Comparison of ENCODE assay signal across 12 cellular contexts in the genomic region with DNA sequence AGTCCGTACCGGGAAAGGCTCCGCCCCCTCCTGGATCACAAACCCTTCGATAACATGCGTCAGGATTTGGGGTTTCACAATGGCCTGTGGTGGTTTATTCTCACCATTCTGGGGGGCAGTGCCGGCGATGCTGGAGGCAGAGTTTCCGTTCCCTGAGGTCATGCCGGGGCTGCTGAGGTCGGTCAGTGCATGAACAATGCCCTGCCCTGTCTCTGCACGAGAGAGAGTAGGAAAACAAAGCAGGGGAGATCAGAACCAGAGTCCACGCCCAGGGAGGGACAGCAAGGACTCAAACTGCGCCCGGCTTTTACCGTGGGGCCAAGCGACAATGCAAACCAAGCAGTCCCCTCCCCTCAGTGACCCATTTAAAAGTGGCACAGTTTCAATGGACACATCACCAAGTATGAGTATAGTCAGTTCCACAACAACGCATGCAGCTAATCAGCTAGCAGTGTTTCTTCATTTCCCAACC. TPM values are rescaled to one million over a fixed set of nuclear protein-coding genes. Genes with fewer than 3 reads are reported as not detected.
DNase-seq lines count a peak whose midpoint lies in the region; ATAC-seq lines count a peak whose summit lies in the region.
"Had no signal": no experiment of that assay in that cellular context is flagged by ENCODE, and none has a peak within 500 bp of the region (broad histone marks: within the 10 kb centered on the region; RNA-seq: fewer than 3 reads in every experiment).

No MANE protein-coding gene starts in this region.

- DNase-seq in LHCN-M2 (ENCODE audit: low read depth) (peak; percentile 55), lung microvascular endothelial cell (ENCODE audit: low read depth in 2 of 2) (peak; percentile 22 to 35), stromal cell of bone marrow (ENCODE audit: low read depth) (peak; percentile 84), globus pallidus (ENCODE audit: low spot score) (no peak)
- DNase-seq: NCI-H1694 treated with DMSO at 0.1 percent for 48 hours; stimulated activated CD4-positive, alpha-beta T cell treated with anti-CD3 and anti-CD28 coated beads, Interleukin-2, amount 100 ng/mL, for 48 hours had no signal

- ATAC-seq in esophagus mucosa (peak; percentile 5), GM21576 (IDR thresholded peaks at IDR 0.05; ENCODE audit: unreplicated experiment) (no peak), GM18868 (IDR thresholded peaks at IDR 0.05; ENCODE audit: unreplicated experiment) (no peak), GM18907 (IDR thresholded peaks at IDR 0.05; ENCODE audit: unreplicated experiment) (no peak)

RNA-seq across cellular contexts. Expression of a gene that starts 13.2 kb away (rescaled TPM):
- total RNA-seq in LHCN-M2 (2014; rRNA removed): 0.51 TPM in 1 of 2 replicates, not detected in the other
- polyA plus RNA-seq in LHCN-M2 (2012): not detected
- not detected for total RNA-seq in esophagus mucosa
- total RNA-seq in lung microvascular endothelial cell: not detected in 2 replicates
- total RNA-seq: HT1080, mesenteric fat pad had no signal
